ENCODE assay signal across 12 cellular contexts in the genomic region with DNA sequence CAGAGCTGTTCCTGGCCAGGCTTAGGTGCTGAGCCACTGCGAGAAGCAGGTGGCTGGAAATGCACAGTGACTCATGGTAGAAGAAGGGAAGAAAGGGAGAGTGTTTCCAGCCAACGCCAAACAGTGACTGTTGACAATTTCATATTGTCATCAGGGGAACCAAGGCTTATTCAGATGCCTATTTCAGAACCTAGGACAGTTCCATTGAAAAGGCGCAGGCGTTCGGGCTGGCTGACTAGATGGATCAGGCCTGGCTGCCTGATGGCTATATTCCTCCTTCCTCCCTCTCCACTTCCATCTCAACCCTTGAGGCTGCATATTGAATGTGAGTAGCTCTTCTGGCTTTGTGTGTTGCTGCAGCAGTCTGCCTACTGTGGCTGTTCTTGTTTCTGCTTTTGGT.
DNase-seq lines count a peak whose midpoint lies in the region; ATAC-seq and TF ChIP-seq lines count a peak whose summit lies in the region.
"Had no signal": no experiment of that assay in that cellular context is flagged by ENCODE, and none has a peak within 500 bp of the region (broad histone marks: within the 10 kb centered on the region; RNA-seq: fewer than 3 reads in every experiment).

No MANE protein-coding gene starts in this region.

- no peak overlapping the region for H3K4me3 ChIP-seq in esophagus muscularis mucosa

- H3K9me3 ChIP-seq in esophagus muscularis mucosa, result no peaks in the 10 kb centered on the region

- WGBS in esophagus muscularis mucosa, result 34% methylated on average over 5 of the region's 5 CpGs

- no peak for ATAC-seq in HG03565 (IDR thresholded peaks at IDR 0.05; ENCODE audit: unreplicated experiment)
- ATAC-seq in HG02588 (IDR thresholded peaks at IDR 0.05; ENCODE audit: unreplicated experiment), result no peak

- no peaks in the 10 kb centered on the region for H3K4me1 Mint-ChIP-seq in nephron progenitor cell
- H3K4me1 Mint-ChIP-seq: activated B cell treated with CpG ODN at 0.5 μM for 24 hours; activated naive CD4-positive, alpha-beta T cell treated with anti-CD3 and anti-CD28 coated beads, Interleukin-2, amount 50 U/mL, for 24 hours had no signal

- peaks cover 23% of the 10 kb centered on the region for H3K9me3 Mint-ChIP-seq in nephron progenitor cell
- H3K9me3 Mint-ChIP-seq: activated B cell treated with CpG ODN at 0.5 μM for 24 hours; activated naive CD4-positive, alpha-beta T cell treated with anti-CD3 and anti-CD28 coated beads, Interleukin-2, amount 50 U/mL, for 24 hours; stimulated activated naive CD8-positive, alpha-beta T cell treated with anti-CD3 and anti-CD28 coated beads, Interleukin-15, Interleukin-2, amounts not matched to agents 100 ng/mL and 50 ng/mL, for 24 hours had no signal

- no peak for TF ChIP-seq POLR2A in esophagus muscularis mucosa (IDR thresholded peaks at IDR 0.05; ENCODE audit: low read depth)

- no peak for TF ChIP-seq EP300 in esophagus muscularis mucosa (IDR thresholded peaks at IDR 0.05)

- intact Hi-C loops in esophagus muscularis mucosa (cut with DNase I), result no loop called here

- TF ChIP-seq CTCF in nephron progenitor cell (IDR thresholded peaks at IDR 0.05) (no peak), esophagus muscularis mucosa (IDR thresholded peaks at IDR 0.05) (no peak)

- H3K27ac ChIP-seq in esophagus muscularis mucosa (replicated peaks in 1 of 4), result no peak overlapping the region

- H3K4me1 ChIP-seq in esophagus muscularis mucosa, result no peaks in the 10 kb centered on the region

- no peak overlapping the region for H3K27ac Mint-ChIP-seq in nephron progenitor cell
- H3K27ac Mint-ChIP-seq: activated B cell treated with CpG ODN at 0.5 μM for 24 hours; activated naive CD4-positive, alpha-beta T cell treated with anti-CD3 and anti-CD28 coated beads, Interleukin-2, amount 50 U/mL, for 24 hours; stimulated activated naive CD8-positive, alpha-beta T cell treated with anti-CD3 and anti-CD28 coated beads, Interleukin-15, Interleukin-2, amounts not matched to agents 100 ng/mL and 50 ng/mL, for 24 hours had no signal

- H3K27me3 Mint-ChIP-seq in nephron progenitor cell (ENCODE audit: low read depth, poor library complexity), result peaks cover 10% of the 10 kb centered on the region
- H3K27me3 Mint-ChIP-seq: activated B cell treated with CpG ODN at 0.5 μM for 24 hours had no signal

- no peaks in the 10 kb centered on the region for H3K27me3 ChIP-seq in esophagus muscularis mucosa

- H3K36me3 Mint-ChIP-seq in nephron progenitor cell (ENCODE audit: low read depth), result no peaks in the 10 kb centered on the region
- H3K36me3 Mint-ChIP-seq: activated naive CD4-positive, alpha-beta T cell treated with anti-CD3 and anti-CD28 coated beads, Interleukin-2, amount 50 U/mL, for 24 hours had no signal

- DNase-seq in ELR (ENCODE audit: low read depth) (peak; percentile 46), NCI-H1048 (lab: John Stamatoyannopoulos, UW) (peak; percentile 1), dermis blood vessel endothelial cell (peak; percentile 48), nephron progenitor cell (peak; percentile 35), NCI-H2081 treated with DMSO at 0.1 percent for 48 hours (lab: John Stamatoyannopoulos, UW) (no peak), esophagus muscularis mucosa (ENCODE audit: extremely low spot score) (no peak)
- DNase-seq: activated B cell treated with CpG ODN at 0.5 μM for 24 hours; NK-92 treated with Interleukin-12 subunit alpha and Interleukin-12 subunit beta, amount 100 ng/mL, for 24 hours had no signal

- H3K4me3 Mint-ChIP-seq in nephron progenitor cell, result no peak overlapping the region
- H3K4me3 Mint-ChIP-seq: activated B cell treated with CpG ODN at 0.5 μM for 24 hours; activated naive CD4-positive, alpha-beta T cell treated with anti-CD3 and anti-CD28 coated beads, Interleukin-2, amount 50 U/mL, for 24 hours; stimulated activated naive CD8-positive, alpha-beta T cell treated with anti-CD3 and anti-CD28 coated beads, Interleukin-15, Interleukin-2, amounts not matched to agents 100 ng/mL and 50 ng/mL, for 24 hours had no signal

- H3K36me3 ChIP-seq in esophagus muscularis mucosa, result no peaks in the 10 kb centered on the region

Comparison
In these comparisons a context has a peak if more than half of its experiments do, and no peak if none do; other contexts are left out.
1. DNase-seq: peak in ELR (single experiment), NCI-H1048 (single experiment), dermis blood vessel endothelial cell (single experiment) and nephron progenitor cell (single experiment); none in NCI-H2081 treated with DMSO at 0.1 percent for 48 hours (single experiment) and esophagus muscularis mucosa (single experiment).